Comparison of ENCODE assay signal across 12 cellular contexts in the genomic region with DNA sequence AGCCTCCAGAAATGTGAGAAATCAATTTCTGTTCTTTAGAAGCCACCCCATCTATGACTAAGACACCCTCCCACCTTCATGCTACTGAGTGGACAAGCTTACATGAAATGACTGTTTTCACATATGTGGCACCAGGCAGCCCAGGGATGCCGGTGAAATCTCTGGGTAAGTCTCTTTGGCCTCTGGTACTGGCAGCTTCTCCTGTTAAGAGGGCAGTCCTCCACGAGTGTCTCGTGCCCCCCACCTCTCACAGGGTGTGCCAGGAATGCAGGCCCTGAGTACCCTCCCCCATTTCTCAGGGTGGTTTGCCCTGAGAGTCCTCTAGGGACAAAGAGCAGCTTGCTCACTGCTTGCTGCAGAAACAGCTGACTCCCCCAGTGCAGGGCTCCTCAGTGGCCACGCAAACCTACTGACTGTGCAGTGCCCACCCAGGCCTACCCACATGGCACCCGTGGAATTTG. TPM values are rescaled to one million over a fixed set of nuclear protein-coding genes. Genes with fewer than 3 reads are reported as not detected.
A peak's percentile ranks its signal among the peaks of the same experiment; 100 is the strongest.
DNase-seq lines count a peak whose midpoint lies in the region; ATAC-seq, FAIRE-seq and TF ChIP-seq lines count a peak whose summit lies in the region.
"Had no signal": no experiment of that assay in that cellular context is flagged by ENCODE, and none has a peak within 500 bp of the region (broad histone marks: within the 10 kb centered on the region; RNA-seq: fewer than 3 reads in every experiment).

No MANE protein-coding gene starts in this region.

- peak overlapping the region; percentile 1; the same call in 1 of the 3 replicates for H3K4me2 ChIP-seq in A549

- TF ChIP-seq CTCF in A549 (IDR thresholded peaks at IDR 0.05), result no peak
- no peak for TF ChIP-seq CTCF in suprapubic skin (IDR thresholded peaks at IDR 0.05)

- ATAC-seq in A549, result no peak
- ATAC-seq in activated T-helper 17 cell treated with anti-CD3 and anti-CD28 coated beads, Interleukin-2, amount 50 U/mL, for 72 hours (replicated peaks), result peak; percentile 33
- no peak for ATAC-seq in memory B cell (ENCODE audit: low read depth)
- no peak for ATAC-seq in HG02588 (IDR thresholded peaks at IDR 0.05; ENCODE audit: unreplicated experiment)
- ATAC-seq: body of pancreas had no signal

- DNase-seq in A549 (ENCODE audit: low read depth in 1 of 2, low spot score in 1 of 2), result no peak
- peak in 1 of 5 donors; percentile 37 for DNase-seq in CD4-positive, alpha-beta memory T cell
- DNase-seq in memory B cell (ENCODE audit: low spot score in 2 of 2), result no peak
- DNase-seq in NK-92 (lab: John Stamatoyannopoulos, UW; ENCODE audit: unreplicated experiment), result no peak
- DNase-seq in suprapubic skin (ENCODE audit: low spot score in 2 of 2), result no peak
- no peak for DNase-seq in HPDE6-E6E7 (ENCODE audit: extremely low spot score)
- DNase-seq: NCI-H526 treated with DMSO at 0.1 percent for 48 hours had no signal

- H3K27ac Mint-ChIP-seq in CD4-positive, alpha-beta memory T cell, result peak overlapping the region; percentile 92 to 99 (median 96)
- peak overlapping the region; percentile 89 for H3K27ac Mint-ChIP-seq in activated T-helper 17 cell treated with anti-CD3 and anti-CD28 coated beads, Interleukin-2, amount 50 U/mL, for 72 hours
- H3K27ac Mint-ChIP-seq in memory B cell, result peak overlapping the region; percentile 98

- no peaks in the 10 kb centered on the region for H3K27me3 Mint-ChIP-seq in CD4-positive, alpha-beta memory T cell
- no peaks in the 10 kb centered on the region for H3K27me3 Mint-ChIP-seq in activated T-helper 17 cell treated with anti-CD3 and anti-CD28 coated beads, Interleukin-2, amount 50 U/mL, for 72 hours
- H3K27me3 Mint-ChIP-seq in memory B cell, result no peaks in the 10 kb centered on the region

- no peaks in the 10 kb centered on the region for H3K36me3 ChIP-seq in CD4-positive, alpha-beta memory T cell (ENCODE audit: insufficient read depth, low read length)
- H3K36me3 ChIP-seq in suprapubic skin, result no peaks in the 10 kb centered on the region

- no peak for FAIRE-seq in A549 (lab: Jason Lieb, UNC)
- FAIRE-seq: GM12892 had no signal

- no peak for TF ChIP-seq RAD21 in A549 (conservative IDR thresholded peaks at IDR 0.05 in 1 of 2, IDR thresholded peaks at IDR 0.05 in 1 of 2)

- no peaks in the 10 kb centered on the region for H3K27me3 ChIP-seq in CD4-positive, alpha-beta memory T cell (ENCODE audit: insufficient read depth, low read length)
- no peaks in the 10 kb centered on the region for H3K27me3 ChIP-seq in suprapubic skin
- H3K27me3 ChIP-seq: body of pancreas, tibial nerve had no signal

- peaks cover 0 to 8% of the 10 kb centered on the region in 2 donors for H3K36me3 Mint-ChIP-seq in CD4-positive, alpha-beta memory T cell
- peaks cover 23% of the 10 kb centered on the region for H3K36me3 Mint-ChIP-seq in activated T-helper 17 cell treated with anti-CD3 and anti-CD28 coated beads, Interleukin-2, amount 50 U/mL, for 72 hours (ENCODE audit: low read depth)
- peaks cover 13% of the 10 kb centered on the region for H3K36me3 Mint-ChIP-seq in memory B cell

- 43% methylated on average over 2 of the region's 5 CpGs for WGBS in A549 (ENCODE audit: missing lambda C conversion rate)
- WGBS in suprapubic skin, result 40% methylated on average over 1 of the region's 5 CpGs

- no peak overlapping the region for H3K4me3 ChIP-seq in A549
- H3K4me3 ChIP-seq in CD4-positive, alpha-beta memory T cell (ENCODE audit: low read length in 2 of 2), result no peak overlapping the region
- no peak overlapping the region for H3K4me3 ChIP-seq in suprapubic skin
- H3K4me3 ChIP-seq: body of pancreas, tibial nerve had no signal

- no peak for TF ChIP-seq POLR2A in A549 (IDR thresholded peaks at IDR 0.05; ENCODE audit: low read length)
- no peak for TF ChIP-seq POLR2A in suprapubic skin (IDR thresholded peaks at IDR 0.05)

- POLR2A ChIA-PET in A549 (lab: Yijun Ruan, JAX), result no interaction called here
- POLR2A ChIA-PET in CD4-positive, alpha-beta memory T cell (lab: Charles Lee; ENCODE audit: partially characterized antibody), result interaction anchor here (1.1 to 7.1 kb wide), 9 partner anchors 20 to 354 kb away, joined by 3 to 189 read pairs (median 25); partner anchors contain the start of genes MORN1, PANK4, RER1 and TNFRSF14

- no peaks in the 10 kb centered on the region for H3K9me3 Mint-ChIP-seq in CD4-positive, alpha-beta memory T cell
- H3K9me3 Mint-ChIP-seq in activated T-helper 17 cell treated with anti-CD3 and anti-CD28 coated beads, Interleukin-2, amount 50 U/mL, for 72 hours, result peaks cover 4% of the 10 kb centered on the region
- peaks cover 5% of the 10 kb centered on the region for H3K9me3 Mint-ChIP-seq in memory B cell

- H3K4me1 Mint-ChIP-seq in CD4-positive, alpha-beta memory T cell, result peaks cover 33 to 74% (median 52%) of the 10 kb centered on the region in 4 donors
- peaks cover 46% of the 10 kb centered on the region for H3K4me1 Mint-ChIP-seq in activated T-helper 17 cell treated with anti-CD3 and anti-CD28 coated beads, Interleukin-2, amount 50 U/mL, for 72 hours
- H3K4me1 Mint-ChIP-seq in memory B cell, result peaks cover 47% of the 10 kb centered on the region

- H3K4me3 Mint-ChIP-seq in CD4-positive, alpha-beta memory T cell, result peak overlapping the region in 7 of 8 donors; percentile 70 to 96 (median 89)
- H3K4me3 Mint-ChIP-seq in activated T-helper 17 cell treated with anti-CD3 and anti-CD28 coated beads, Interleukin-2, amount 50 U/mL, for 72 hours, result peak overlapping the region; percentile 85
- H3K4me3 Mint-ChIP-seq in memory B cell, result no peak overlapping the region

- no peak for TF ChIP-seq EP300 in A549 (IDR thresholded peaks at IDR 0.05)
- no peak for TF ChIP-seq EP300 in suprapubic skin (IDR thresholded peaks at IDR 0.05)

- H3K4me1 ChIP-seq in A549, result peaks cover 12% of the 10 kb centered on the region
- peaks cover 68% of the 10 kb centered on the region for H3K4me1 ChIP-seq in CD4-positive, alpha-beta memory T cell (ENCODE audit: insufficient read depth, low read length)
- H3K4me1 ChIP-seq in suprapubic skin, result peaks cover 35% of the 10 kb centered on the region

- H3K9me3 ChIP-seq in A549 (no peaks in the 10 kb centered on the region), suprapubic skin (no peaks in the 10 kb centered on the region)
- no peaks in the 10 kb centered on the region for H3K9me3 ChIP-seq in CD4-positive, alpha-beta memory T cell (ENCODE audit: control insufficient read depth in 1 of 2, low read length in 2 of 2)
- H3K9me3 ChIP-seq: body of pancreas, tibial nerve had no signal

- H3K27ac ChIP-seq in A549 (no peak overlapping the region), suprapubic skin (no peak overlapping the region)
- H3K27ac ChIP-seq in CD4-positive, alpha-beta memory T cell (ENCODE audit: low read depth, low read length), result peak overlapping the region; percentile 90

- intact Hi-C loops in CD4-positive, alpha-beta memory T cell (cut with micrococcal nuclease), result no loop called here

- CTCF ChIA-PET in A549 (lab: Yijun Ruan, JAX), result interaction anchor here (2.3 kb wide), 1 partner anchor 35 kb away, joined by 6 read pairs; no protein-coding TSS in a partner anchor
- CTCF ChIA-PET in CD4-positive, alpha-beta memory T cell (lab: Charles Lee; ENCODE audit: partially characterized antibody), result interaction anchor here (3.4 to 4.7 kb wide), 4 partner anchors 22 to 58 kb away, joined by 21 to 37 read pairs (median 29); partner anchors contain the start of genes PANK4 and TNFRSF14

RNA-seq across cellular contexts. Expression of gene PRXL2B, which starts 3.2 kb away (rescaled TPM):
- polyA plus RNA-seq in A549 (2011; rRNA removed) (4.4 and 6.6 TPM in 2 replicates), A549 (2017; fragmentation: RNase III; extraction: RNeasy Plus Mini Kit Qiagen cat#74134 plus additional on column Dnase treatment) (14.7 to 17.4 TPM (median 16.4 TPM) in 3 replicates)
- 14.3 and 19.8 TPM in 2 replicates for polyA plus RNA-seq in A549 (2012; cell fraction: cytosol; rRNA removed)
- 29.8 and 31.3 TPM in 2 replicates for polyA plus RNA-seq in A549 (2012; cell fraction: nucleus; rRNA removed)
- polyA minus RNA-seq in A549 (2011; rRNA and poly(A)+ RNA removed), result 4.5 and 5.9 TPM in 2 replicates
- total RNA-seq in CD4-positive, alpha-beta memory T cell, result 10 to 100 TPM; 26.5 to 27.2 TPM
- 10 to 100 TPM; 21.4 to 23.5 TPM for polyA plus RNA-seq in CD4-positive, alpha-beta memory T cell
- total RNA-seq in activated T-helper 17 cell treated with anti-CD3 and anti-CD28 coated beads, Interleukin-2, amount 50 U/mL, for 72 hours, result 10 to 100 TPM; 27.4 to 36.3 TPM
- total RNA-seq in suprapubic skin, result 10 to 100 TPM in 2 of 4 donors, 1 to 10 TPM in 2; 9.7 to 16.3 (median 10.7) TPM

RNA-seq across cellular contexts. Expression of gene TNFRSF14, which starts 27.2 kb away (rescaled TPM):
- polyA plus RNA-seq in A549 (2011; rRNA removed) (0.16 and 0.29 TPM in 2 replicates), A549 (2017; fragmentation: RNase III; extraction: RNeasy Plus Mini Kit Qiagen cat#74134 plus additional on column Dnase treatment) (0.22 to 0.31 TPM (median 0.25 TPM) in 3 replicates)
- 0.16 and 0.25 TPM in 2 replicates for polyA plus RNA-seq in A549 (2012; cell fraction: cytosol; rRNA removed)
- 1.2 and 1.6 TPM in 2 replicates for polyA plus RNA-seq in A549 (2012; cell fraction: nucleus; rRNA removed)
- 0.29 and 0.34 TPM in 2 replicates for polyA minus RNA-seq in A549 (2011; rRNA and poly(A)+ RNA removed)
- 100 to 1,000 TPM; 170 to 173 TPM for total RNA-seq in CD4-positive, alpha-beta memory T cell
- polyA plus RNA-seq in CD4-positive, alpha-beta memory T cell, result 10 to 100 TPM; 59.6 to 66.1 TPM
- total RNA-seq in activated T-helper 17 cell treated with anti-CD3 and anti-CD28 coated beads, Interleukin-2, amount 50 U/mL, for 72 hours, result 100 to 1,000 TPM in 1 of 2 donors, 10 to 100 TPM in 1; 93.2 to 299 TPM
- 100 to 1,000 TPM in 1 of 4 donors, 10 to 100 TPM in 3; 33.3 to 111 (median 60.9) TPM for total RNA-seq in suprapubic skin

RNA-seq across cellular contexts. Expression of gene MMEL1, which starts 49.5 kb away (rescaled TPM):
- polyA plus RNA-seq in A549 (2011; rRNA removed), result not detected in 2 replicates
- polyA plus RNA-seq in A549 (2012; cell fraction: cytosol; rRNA removed), result 0.09 TPM in 1 of 2 replicates, not detected in the other
- 0.17 TPM in 1 of 2 replicates, not detected in the other for polyA plus RNA-seq in A549 (2012; cell fraction: nucleus; rRNA removed)
- not detected in 3 replicates for polyA plus RNA-seq in A549 (2017; fragmentation: RNase III; extraction: RNeasy Plus Mini Kit Qiagen cat#74134 plus additional on column Dnase treatment)
- not detected in 2 replicates for polyA minus RNA-seq in A549 (2011; rRNA and poly(A)+ RNA removed)
- total RNA-seq in CD4-positive, alpha-beta memory T cell, result under 1 TPM; 0.67 to 0.90 TPM
- polyA plus RNA-seq in CD4-positive, alpha-beta memory T cell, result 1 to 10 TPM; 5.5 to 8.1 TPM
- under 1 TPM; 0.54 to 0.87 TPM for total RNA-seq in activated T-helper 17 cell treated with anti-CD3 and anti-CD28 coated beads, Interleukin-2, amount 50 U/mL, for 72 hours
- total RNA-seq in suprapubic skin, result 1 to 10 TPM in 2 of 4 donors, not detected in 2; 2.2 to 2.6 TPM
- total RNA-seq: body of pancreas had no signal

RNA-seq across cellular contexts. Expression of gene HES5, which starts 53.3 kb away (rescaled TPM):
- polyA plus RNA-seq in A549 (2011; rRNA removed) (not detected in 2 replicates), A549 (2017; fragmentation: RNase III; extraction: RNeasy Plus Mini Kit Qiagen cat#74134 plus additional on column Dnase treatment) (not detected in 3 replicates)
- polyA plus RNA-seq in A549 (2012; cell fraction: cytosol; rRNA removed), result not detected in 2 replicates
- polyA plus RNA-seq in A549 (2012; cell fraction: nucleus; rRNA removed), result 0.04 and 0.07 TPM in 2 replicates
- not detected in 2 replicates for polyA minus RNA-seq in A549 (2011; rRNA and poly(A)+ RNA removed)
- total RNA-seq in CD4-positive, alpha-beta memory T cell, result not detected
- not detected for polyA plus RNA-seq in CD4-positive, alpha-beta memory T cell
- total RNA-seq in activated T-helper 17 cell treated with anti-CD3 and anti-CD28 coated beads, Interleukin-2, amount 50 U/mL, for 72 hours, result not detected
- total RNA-seq in suprapubic skin, result 10 to 100 TPM in 1 of 4 donors, 1 to 10 TPM in 3; 2.6 to 12.0 (median 5.9) TPM
- total RNA-seq: body of pancreas had no signal

RNA-seq across cellular contexts. Expression of gene PANK4, which starts 57.0 kb away (rescaled TPM):
- polyA plus RNA-seq in A549 (2011; rRNA removed), result 8.1 and 8.3 TPM in 2 replicates
- 14.2 and 14.9 TPM in 2 replicates for polyA plus RNA-seq in A549 (2012; cell fraction: cytosol; rRNA removed)
- polyA plus RNA-seq in A549 (2012; cell fraction: nucleus; rRNA removed), result 61.3 and 73.3 TPM in 2 replicates
- 13.4 to 16.1 TPM (median 13.8 TPM) in 3 replicates for polyA plus RNA-seq in A549 (2017; fragmentation: RNase III; extraction: RNeasy Plus Mini Kit Qiagen cat#74134 plus additional on column Dnase treatment)
- polyA minus RNA-seq in A549 (2011; rRNA and poly(A)+ RNA removed), result 13.1 and 27.0 TPM in 2 replicates
- total RNA-seq in CD4-positive, alpha-beta memory T cell, result 10 to 100 TPM; 88.9 to 93.7 TPM
- 10 to 100 TPM; 10.6 to 24.4 TPM for polyA plus RNA-seq in CD4-positive, alpha-beta memory T cell
- total RNA-seq in activated T-helper 17 cell treated with anti-CD3 and anti-CD28 coated beads, Interleukin-2, amount 50 U/mL, for 72 hours, result 10 to 100 TPM; 41.7 to 54.9 TPM
- total RNA-seq in suprapubic skin, result 10 to 100 TPM; 17.7 to 36.0 (median 29.7) TPM
